Comparison of ENCODE assay signal across 14 cellular contexts in genomic region chr4:185254434-185254833, GRCh38. TPM values are rescaled to one million over a fixed set of nuclear protein-coding genes. Genes with fewer than 3 reads are reported as not detected.
DNase-seq lines count a peak whose midpoint lies in the region; ATAC-seq and TF ChIP-seq lines count a peak whose summit lies in the region.
"Had no signal": no experiment of that assay in that cellular context is flagged by ENCODE, and none has a peak within 500 bp of the region (broad histone marks: within the 10 kb centered on the region; RNA-seq: fewer than 3 reads in every experiment).

No MANE protein-coding gene starts in this region.

- no peaks in the 10 kb centered on the region for H3K27me3 ChIP-seq in breast epithelium
- H3K27me3 ChIP-seq in endodermal cell (ENCODE audit: control insufficient read depth, insufficient read depth, low read length, poor library complexity, severe bottlenecking): no peaks in the 10 kb centered on the region

- H3K9me3 Mint-ChIP-seq in MCF 10A (ENCODE audit: unreplicated experiment) (no peaks in the 10 kb centered on the region), T-cell (no peaks in the 10 kb centered on the region), endodermal cell (no peaks in the 10 kb centered on the region)
- no peaks in the 10 kb centered on the region for H3K9me3 Mint-ChIP-seq in stimulated activated memory B cell treated with anti-CD40 and anti-IgM and Interleukin-4, amounts not matched to agents 10 μg/mL and 1 μg/mL and 100 μg/mL, for 72 hours
- H3K9me3 Mint-ChIP-seq: activated naive CD4-positive, alpha-beta T cell treated with anti-CD3 and anti-CD28 coated beads, Interleukin-2, amount 50 U/mL, for 72 hours; HFFc6 had no signal

- BruUV-seq in MCF 10A (replicated peaks; lab: Mats Ljungman, UMichigan): no TSS peak

- DNase-seq in MCF 10A (ENCODE audit: unreplicated experiment) (peak; percentile 36), breast epithelium (ENCODE audit: low spot score in 2 of 2) (no peak), T-cell (peak in 10 of 34 experiments; percentile 1 to 32 (median 8)), endodermal cell (no peak), NCI-H774 (lab: John Stamatoyannopoulos, UW) (no peak)
- DNase-seq: activated CD4-positive, alpha-beta T cell treated with anti-CD3 and anti-CD28 coated beads, Interleukin-2, amount 50 U/mL, for 1 hour; foreskin melanocyte; HFFc6; NCI-H2107; psoas muscle had no signal

- H3K4me1 ChIP-seq in breast epithelium: no peaks in the 10 kb centered on the region
- no peaks in the 10 kb centered on the region for H3K4me1 ChIP-seq in endodermal cell (ENCODE audit: control insufficient read depth, insufficient read depth, low read length)

- 91 to 94% methylated on average over 5 of the region's 5 CpGs for WGBS in endodermal cell (ENCODE audit: insufficient coverage in 1 of 2, insufficient read length in 1 of 2), 2 experiments

- CTCF ChIA-PET in MCF 10A (lab: Yijun Ruan, JAX): interaction anchor here (0.7 to 1.1 kb wide), 2 partner anchors 33 to 785 kb away, joined by 3 to 4 read pairs; no protein-coding TSS in a partner anchor
- CTCF ChIA-PET in T-cell (lab: Charles Lee): interaction anchor here (0.7 to 1.3 kb wide), 7 partner anchors 28 to 1993 kb away, joined by 3 to 4 read pairs (median 3); partner anchors contain the start of gene UFSP2 (in 1 of the 2)

- no peak for TF ChIP-seq POLR2A in breast epithelium (IDR thresholded peaks at IDR 0.05)

- H3K36me3 ChIP-seq in breast epithelium (no peaks in the 10 kb centered on the region), endodermal cell (ENCODE audit: control insufficient read depth, insufficient read depth, low read length) (peaks cover 35% of the 10 kb centered on the region)

- H3K27me3 Mint-ChIP-seq in MCF 10A (ENCODE audit: insufficient read depth, unreplicated experiment) (no peaks in the 10 kb centered on the region), T-cell (no peaks in the 10 kb centered on the region), endodermal cell (ENCODE audit: insufficient read depth) (no peaks in the 10 kb centered on the region)
- H3K27me3 Mint-ChIP-seq in stimulated activated memory B cell treated with anti-CD40 and anti-IgM and Interleukin-4, amounts not matched to agents 10 μg/mL and 1 μg/mL and 100 μg/mL, for 72 hours: no peaks in the 10 kb centered on the region

- intact Hi-C loops in MCF 10A (cut with micrococcal nuclease): no loop called here
- intact Hi-C loops in breast epithelium (cut with DNase I; ENCODE audit: low total_unique reads): no loop called here

- no peak overlapping the region for H3K27ac Mint-ChIP-seq in MCF 10A (ENCODE audit: low read depth, unreplicated experiment)
- H3K27ac Mint-ChIP-seq in T-cell: peak overlapping the region; percentile 72 to 85
- H3K27ac Mint-ChIP-seq in endodermal cell: peak overlapping the region; percentile 71
- peak overlapping the region; percentile 63 for H3K27ac Mint-ChIP-seq in stimulated activated memory B cell treated with anti-CD40 and anti-IgM and Interleukin-4, amounts not matched to agents 10 μg/mL and 1 μg/mL and 100 μg/mL, for 72 hours
- H3K27ac Mint-ChIP-seq: activated naive CD4-positive, alpha-beta T cell treated with anti-CD3 and anti-CD28 coated beads, Interleukin-2, amount 50 U/mL, for 72 hours; HFFc6 had no signal

- H3K4me3 ChIP-seq in breast epithelium: no peak overlapping the region
- no peak overlapping the region for H3K4me3 ChIP-seq in endodermal cell (ENCODE audit: low read length)
- H3K4me3 ChIP-seq: psoas muscle had no signal

- H3K4me1 Mint-ChIP-seq in MCF 10A (ENCODE audit: insufficient read depth, unreplicated experiment) (peaks cover 26% of the 10 kb centered on the region), T-cell (peaks cover 45 to 76% (median 59%) of the 10 kb centered on the region in 3 donors), endodermal cell (peaks cover 23% of the 10 kb centered on the region)
- H3K4me1 Mint-ChIP-seq in stimulated activated memory B cell treated with anti-CD40 and anti-IgM and Interleukin-4, amounts not matched to agents 10 μg/mL and 1 μg/mL and 100 μg/mL, for 72 hours: peaks cover 49% of the 10 kb centered on the region

- no peak overlapping the region for H3K9ac ChIP-seq in endodermal cell (ENCODE audit: extremely low read depth, low read length, poor library complexity, severe bottlenecking)

- H3K4me3 Mint-ChIP-seq in MCF 10A (ENCODE audit: unreplicated experiment) (no peak overlapping the region), T-cell (peak overlapping the region in 2 of 3 donors; percentile 1 to 65), endodermal cell (no peak overlapping the region)
- H3K4me3 Mint-ChIP-seq in stimulated activated memory B cell treated with anti-CD40 and anti-IgM and Interleukin-4, amounts not matched to agents 10 μg/mL and 1 μg/mL and 100 μg/mL, for 72 hours: no peak overlapping the region
- H3K4me3 Mint-ChIP-seq: HFFc6 had no signal

- H3K27ac ChIP-seq in breast epithelium (no peak overlapping the region), endodermal cell (ENCODE audit: low read depth, low read length) (no peak overlapping the region)
- H3K27ac ChIP-seq: psoas muscle had no signal

- TF ChIP-seq CTCF in MCF 10A (IDR thresholded peaks at IDR 0.05; ENCODE audit: unreplicated experiment) (no peak), breast epithelium (IDR thresholded peaks at IDR 0.05) (no peak), endodermal cell (conservative IDR thresholded peaks at IDR 0.05) (no peak)

- POLR2A ChIA-PET in MCF 10A (lab: Yijun Ruan, JAX) (interaction anchor here (0.6 kb wide), 1 partner anchor 34 kb away, joined by 3 read pairs; no protein-coding TSS in a partner anchor), T-cell (lab: Charles Lee) (interaction anchor here (0.5 to 1.3 kb wide), 8 partner anchors 12 to 171 kb away, joined by 3 to 8 read pairs (median 4); no protein-coding TSS in a partner anchor)

- H3K36me3 Mint-ChIP-seq in MCF 10A (ENCODE audit: insufficient read depth, unreplicated experiment) (no peaks in the 10 kb centered on the region), T-cell (peaks cover 15% of the 10 kb centered on the region), endodermal cell (ENCODE audit: low read depth) (peaks cover 12% of the 10 kb centered on the region)
- H3K36me3 Mint-ChIP-seq in stimulated activated memory B cell treated with anti-CD40 and anti-IgM and Interleukin-4, amounts not matched to agents 10 μg/mL and 1 μg/mL and 100 μg/mL, for 72 hours: peaks cover 38% of the 10 kb centered on the region

- H3K9me3 ChIP-seq in breast epithelium (no peaks in the 10 kb centered on the region), endodermal cell (ENCODE audit: control insufficient read depth, low read length) (no peaks in the 10 kb centered on the region)
- H3K9me3 ChIP-seq: psoas muscle had no signal

- ATAC-seq in T-cell (replicated peaks in 1 of 4): peak; percentile 63 to 89 (median 73)
- ATAC-seq in stimulated activated memory B cell treated with anti-CD40 and anti-IgM and Interleukin-4, amounts not matched to agents 10 μg/mL and 1 μg/mL and 100 μg/mL, for 72 hours: no peak
- no peak for ATAC-seq in HG02610 (IDR thresholded peaks at IDR 0.05; ENCODE audit: unreplicated experiment)
- ATAC-seq in GM18909 (IDR thresholded peaks at IDR 0.05; ENCODE audit: poor library complexity, unreplicated experiment): no peak
- ATAC-seq: psoas muscle had no signal

RNA-seq across cellular contexts. Expression of gene SNX25, which starts 45.0 kb away (rescaled TPM):
- total RNA-seq in MCF 10A (2022): 10.5 and 14.4 TPM in 2 replicates
- 10 to 100 TPM; 16.8 to 30.1 (median 29.8) TPM for total RNA-seq in breast epithelium
- total RNA-seq in T-cell: 10 to 100 TPM; 14.0 to 19.3 (median 16.4) TPM
- total RNA-seq in endodermal cell: 10 to 100 TPM; 21.4 to 26.0 TPM
- 8.6 TPM for polyA plus RNA-seq in endodermal cell (2013, experiment 1 of 2)
- polyA plus RNA-seq in endodermal cell (2013, experiment 2 of 2): 11.0 TPM

RNA-seq across cellular contexts. Expression of gene CFAP97, which starts 50.6 kb away (rescaled TPM):
- total RNA-seq in MCF 10A (2022) (80.2 and 95.0 TPM in 2 replicates), breast epithelium (10 to 100 TPM; 36.6 to 42.4 (median 38.0) TPM), T-cell (10 to 100 TPM; 29.8 to 35.3 (median 31.8) TPM), endodermal cell (10 to 100 TPM; 33.8 to 41.6 TPM)
- 25.9 TPM for polyA plus RNA-seq in endodermal cell (2013, experiment 1 of 2)
- 26.2 TPM for polyA plus RNA-seq in endodermal cell (2013, experiment 2 of 2)

Comparison
In these comparisons a context has a peak if more than half of its experiments do, and no peak if none do; other contexts are left out.
1. H3K4me3 Mint-ChIP-seq: peak in T-cell (2 of 3); none in MCF 10A (single experiment), endodermal cell (single experiment) and stimulated activated memory B cell treated with anti-CD40 and anti-IgM and Interleukin-4, amounts not matched to agents 10 μg/mL and 1 μg/mL and 100 μg/mL, for 72 hours (single experiment).
2. ATAC-seq: peak in T-cell (4 of 4); none in stimulated activated memory B cell treated with anti-CD40 and anti-IgM and Interleukin-4, amounts not matched to agents 10 μg/mL and 1 μg/mL and 100 μg/mL, for 72 hours (single experiment), HG02610 (single experiment) and GM18909 (single experiment).